ENCODE assay signal across 12 cellular contexts in genomic region chr19:934197-934840, GRCh38. TPM values are rescaled to one million over a fixed set of nuclear protein-coding genes. Genes with fewer than 3 reads are reported as not detected.
A peak's percentile ranks its signal among the peaks of the same experiment; 100 is the strongest.
DNase-seq lines count a peak whose midpoint lies in the region; ATAC-seq, FAIRE-seq and TF ChIP-seq lines count a peak whose summit lies in the region.
"Had no signal": no experiment of that assay in that cellular context is flagged by ENCODE, and none has a peak within 500 bp of the region (broad histone marks: within the 10 kb centered on the region; RNA-seq: fewer than 3 reads in every experiment).

No MANE protein-coding gene starts in this region.

- H3K4me2 ChIP-seq in H1 (ENCODE audit: insufficient read depth in 1 of 2, low read depth in 2 of 2, low read length in 2 of 2): no peak overlapping the region

- H4K20me1 ChIP-seq in H1 (replicated peaks in 1 of 2; ENCODE audit: control insufficient read depth in 1 of 2, insufficient read depth in 2 of 2, low read length in 2 of 2): peaks cover 3 to 19% of the 10 kb centered on the region in 2 experiments

- H4K8ac ChIP-seq in H1 (ENCODE audit: extremely low read depth, insufficient read depth, low read length): no peak overlapping the region

- H3K18ac ChIP-seq in H1 (ENCODE audit: extremely low read depth, low read length): no peak overlapping the region

- H2BK120ac ChIP-seq in H1 (replicated peaks; ENCODE audit: low read depth, low read length): no peak overlapping the region

- no peak for TF ChIP-seq POLR2A in H1 (IDR thresholded peaks at IDR 0.05; ENCODE audit: control extremely low read depth in 1 of 2, low read depth in 2 of 2, low read length in 2 of 2)

- no peak for TF ChIP-seq EP300 in H1 (IDR thresholded peaks at IDR 0.05; ENCODE audit: borderline replicate concordance in 1 of 2, low read depth in 2 of 2, low read length in 2 of 2)

- POLR2A ChIA-PET in H1 (lab: Charles Lee; ENCODE audit: partially characterized antibody) (interaction anchor here (0.8 to 2.6 kb wide), 2 partner anchors 10 to 92 kb away, joined by 3 to 9 read pairs; partner anchors contain the start of gene CNN2), Caco-2 (lab: Charles Lee) (no interaction called here)

- no peak overlapping the region for H3K27ac Mint-ChIP-seq in glutamatergic neuron (ENCODE audit: unreplicated experiment)
- no peak overlapping the region for H3K27ac Mint-ChIP-seq in Caco-2 (ENCODE audit: unreplicated experiment)
- H3K27ac Mint-ChIP-seq: natural killer cell treated with Interleukin-12 subunit alpha and Interleukin-12 subunit beta and Interleukin-15 and Interleukin-18, amount 100 ng/mL, for 72 hours had no signal

- H3K27me3 ChIP-seq in cardiac muscle cell (no peaks in the 10 kb centered on the region), H1 (replicated peaks in 1 of 4; ENCODE audit: control insufficient read depth in 3 of 4, extremely low read depth in 1 of 4, insufficient read depth in 3 of 4, low read length in 3 of 4) (no peaks in the 10 kb centered on the region), neutrophil (no peaks in the 10 kb centered on the region), upper lobe of right lung (no peaks in the 10 kb centered on the region), Caco-2 (replicated peaks; ENCODE audit: control insufficient read depth, insufficient read depth, low read length) (no peaks in the 10 kb centered on the region)

- 93% methylated on average over 26 of the region's 29 CpGs; no CpG with 5 or more reads in 1 of the 2 experiments for WGBS in H1 (ENCODE audit: extremely low coverage in 1 of 2, insufficient coverage in 1 of 2, insufficient read length in 1 of 2, insufficient replicate concordance in 2 of 2, low coverage in 1 of 2, low lambda C conversion rate in 2 of 2, missing lambda C conversion rate in 1 of 2), 2 experiments

- TF ChIP-seq CTCF in cardiac muscle cell (IDR thresholded peaks at IDR 0.05; ENCODE audit: low read depth, low read length) (no peak), H1 (IDR thresholded peaks at IDR 0.05; ENCODE audit: control extremely low read depth in 1 of 3, insufficient read depth in 1 of 3, low read depth in 1 of 3, low read length in 3 of 3) (no peak), neutrophil (IDR thresholded peaks at IDR 0.05) (no peak), upper lobe of right lung (IDR thresholded peaks at IDR 0.05) (no peak), glutamatergic neuron (IDR thresholded peaks at IDR 0.05; ENCODE audit: partially characterized antibody, unreplicated experiment) (no peak), Caco-2 (IDR thresholded peaks at IDR 0.05; ENCODE audit: insufficient read depth in 1 of 2, low read depth in 1 of 2, low read length in 1 of 2, severe bottlenecking in 1 of 2, unreplicated experiment in 1 of 2) (no peak)

- intact Hi-C loops in left cardiac atrium (cut with DNase I) (no loop called here), upper lobe of right lung (cut with DNase I) (no loop called here), Caco-2 (cut with micrococcal nuclease; ENCODE audit: unreplicated experiment) (no loop called here)

- no peak overlapping the region for H3K23ac ChIP-seq in H1 (ENCODE audit: insufficient read length)

- H3K27ac ChIP-seq in cardiac muscle cell (peak overlapping the region; percentile 84), H1 (ENCODE audit: low read depth, low read length) (peak overlapping the region; percentile 58; the same call in 1 of the 2 replicates), neutrophil (peak overlapping the region; percentile 82), upper lobe of right lung (peak overlapping the region; percentile 72)

- H2BK5ac ChIP-seq in H1 (ENCODE audit: low read depth, low read length): 0 out of 2 replicates have a peak overlapping the region, but pooled peaks have one; percentile 44

- TF ChIP-seq RAD21 in H1 (IDR thresholded peaks at IDR 0.05 in 1 of 2, conservative IDR thresholded peaks at IDR 0.05 in 1 of 2; ENCODE audit: low read depth in 2 of 2, low read length in 2 of 2): no peak

- H3K23me2 ChIP-seq in H1 (ENCODE audit: low read depth, low read length): no peaks in the 10 kb centered on the region

- no peak overlapping the region for H2AK5ac ChIP-seq in H1 (ENCODE audit: low read depth, low read length)

- no peak overlapping the region for H3K4me3 Mint-ChIP-seq in glutamatergic neuron (ENCODE audit: unreplicated experiment)
- H3K4me3 Mint-ChIP-seq in Caco-2 (ENCODE audit: unreplicated experiment): no peak overlapping the region
- H3K4me3 Mint-ChIP-seq: natural killer cell treated with Interleukin-12 subunit alpha and Interleukin-12 subunit beta and Interleukin-15 and Interleukin-18, amount 100 ng/mL, for 72 hours had no signal

- no peak overlapping the region for H2AFZ ChIP-seq in H1 (ENCODE audit: low read length)

- peaks cover 0 to 57% of the 10 kb centered on the region in 2 experiments; a peak in 3 of 4 replicates for H3K79me2 ChIP-seq in H1 (ENCODE audit: control insufficient read depth in 1 of 2, insufficient read depth in 2 of 2, low read length in 2 of 2)

- no peak overlapping the region for H4K5ac ChIP-seq in H1 (ENCODE audit: insufficient read length, low read depth, low read length)

- no peak overlapping the region for H3K56ac ChIP-seq in H1 (replicated peaks; ENCODE audit: insufficient read length, low read depth, low read length)

- no TSS peak for BruUV-seq in Caco-2 (replicated peaks; lab: Mats Ljungman, UMichigan)

- ATAC-seq in left cardiac atrium: no peak
- no peak for ATAC-seq in upper lobe of right lung
- ATAC-seq: natural killer cell treated with Interleukin-12 subunit alpha and Interleukin-12 subunit beta and Interleukin-15 and Interleukin-18, amount 100 ng/mL, for 72 hours; stimulated activated naive CD8-positive, alpha-beta T cell treated with anti-CD3 and anti-CD28 coated beads, Interleukin-15, Interleukin-2, amounts not matched to agents 100 U/mL and 50 U/mL, for 24 hours had no signal

- peaks cover 8% of the 10 kb centered on the region for H3K4me1 ChIP-seq in cardiac muscle cell (ENCODE audit: low read depth)
- peaks cover 0 to 16% (median 4%) of the 10 kb centered on the region in 4 experiments; a peak in 4 of 7 replicates for H3K4me1 ChIP-seq in H1 (replicated peaks in 1 of 4; ENCODE audit: control insufficient read depth in 3 of 4, insufficient read depth in 4 of 4, low read length in 3 of 4)
- peaks cover 65 to 79% of the 10 kb centered on the region in 2 experiments for H3K4me1 ChIP-seq in neutrophil (ENCODE audit: control insufficient read depth in 1 of 2, insufficient read depth in 1 of 2, low read depth in 1 of 2, low read length in 1 of 2)
- H3K4me1 ChIP-seq in upper lobe of right lung: peaks cover 35% of the 10 kb centered on the region
- peaks cover 14% of the 10 kb centered on the region for H3K4me1 ChIP-seq in Caco-2

- H3K14ac ChIP-seq in H1 (ENCODE audit: insufficient read length): no peak overlapping the region

- H3K4me3 ChIP-seq in cardiac muscle cell: no peak overlapping the region
- H3K4me3 ChIP-seq in H1 (ENCODE audit: extremely low read depth in 1 of 4, insufficient read depth in 2 of 4, low read depth in 3 of 4, low read length in 4 of 4): no peak overlapping the region
- H3K4me3 ChIP-seq in neutrophil (ENCODE audit: low read depth in 1 of 2, low read length in 1 of 2): peak overlapping the region; percentile 24 to 33
- H3K4me3 ChIP-seq in upper lobe of right lung: no peak overlapping the region
- H3K4me3 ChIP-seq in Caco-2 (ENCODE audit: low read depth, low read length): no peak overlapping the region

- H2BK20ac ChIP-seq in H1 (ENCODE audit: low read length): no peak overlapping the region

- H3K36me3 Mint-ChIP-seq in glutamatergic neuron (ENCODE audit: unreplicated experiment) (peaks cover 4% of the 10 kb centered on the region), Caco-2 (ENCODE audit: insufficient read depth, unreplicated experiment) (peaks cover 96% of the 10 kb centered on the region)

- FAIRE-seq in H1 (lab: Jason Lieb, UNC): no peak

- CTCF ChIA-PET in H1 (lab: Charles Lee; ENCODE audit: partially characterized antibody): interaction anchor here (0.5 to 2.5 kb wide), 4 partner anchors 9 to 80 kb away, joined by 3 to 11 read pairs (median 3); no protein-coding TSS in a partner anchor
- CTCF ChIA-PET in Caco-2 (lab: Charles Lee): no interaction called here

- DNase-seq in cardiac muscle cell (ENCODE audit: low read depth in 1 of 2, low spot score in 1 of 2) (no peak), left cardiac atrium (no peak), H1 (ENCODE audit: low read depth in 1 of 2, low spot score in 2 of 2) (no peak), upper lobe of right lung (no peak), glutamatergic neuron (no peak), Caco-2 (no peak), NCI-H1694 (lab: John Stamatoyannopoulos, UW) (no peak)
- DNase-seq: ACHN; NCI-H2227 treated with DMSO at 0.1 percent for 48 hours; stimulated activated naive CD8-positive, alpha-beta T cell treated with anti-CD3 and anti-CD28 coated beads, Interleukin-15, Interleukin-2, amounts not matched to agents 100 U/mL and 50 U/mL, for 24 hours had no signal

- no peak overlapping the region for H3K4ac ChIP-seq in H1 (replicated peaks; ENCODE audit: insufficient read length, low read depth, low read length)

- no peak overlapping the region for H3K9ac ChIP-seq in H1 (replicated peaks in 1 of 4; ENCODE audit: extremely low read depth in 1 of 4, low read depth in 3 of 4, low read length in 3 of 4)

- H2BK12ac ChIP-seq in H1 (ENCODE audit: low read depth, low read length): no peak overlapping the region

- H3K36me3 ChIP-seq in cardiac muscle cell: peaks cover 20% of the 10 kb centered on the region
- H3K36me3 ChIP-seq in H1 (ENCODE audit: control insufficient read depth in 2 of 4, insufficient read depth in 4 of 4, low read length in 3 of 4): peaks cover 3 to 19% (median 12%) of the 10 kb centered on the region in 4 experiments; a peak in 7 of 8 replicates
- H3K36me3 ChIP-seq in neutrophil: peaks cover 77% of the 10 kb centered on the region
- H3K36me3 ChIP-seq in upper lobe of right lung: peaks cover 8% of the 10 kb centered on the region
- H3K36me3 ChIP-seq in Caco-2 (ENCODE audit: control insufficient read depth, insufficient read depth, low read length): peaks cover 5% of the 10 kb centered on the region

- no peak overlapping the region for H4K91ac ChIP-seq in H1 (replicated peaks; ENCODE audit: insufficient read length, low read length)

- H3K27me3 Mint-ChIP-seq in glutamatergic neuron (ENCODE audit: unreplicated experiment): peaks cover 12% of the 10 kb centered on the region
- no peaks in the 10 kb centered on the region for H3K27me3 Mint-ChIP-seq in Caco-2 (ENCODE audit: insufficient read depth, unreplicated experiment)

- H3K4me1 Mint-ChIP-seq in glutamatergic neuron (ENCODE audit: low read depth, unreplicated experiment) (peaks cover 14% of the 10 kb centered on the region), Caco-2 (ENCODE audit: low read depth, unreplicated experiment) (no peaks in the 10 kb centered on the region)

- H3K79me1 ChIP-seq in H1 (ENCODE audit: low read depth, low read length): peaks cover 5% of the 10 kb centered on the region

- H3K9me3 Mint-ChIP-seq in glutamatergic neuron (ENCODE audit: unreplicated experiment) (peaks cover 8% of the 10 kb centered on the region), Caco-2 (ENCODE audit: unreplicated experiment) (no peaks in the 10 kb centered on the region)

- no peaks in the 10 kb centered on the region for H3K9me3 ChIP-seq in cardiac muscle cell (ENCODE audit: low read depth)
- no peaks in the 10 kb centered on the region for H3K9me3 ChIP-seq in H1 (ENCODE audit: insufficient read depth in 2 of 2, low read depth in 1 of 2, low read length in 1 of 2)
- H3K9me3 ChIP-seq in neutrophil: no peaks in the 10 kb centered on the region
- H3K9me3 ChIP-seq in upper lobe of right lung: no peaks in the 10 kb centered on the region
- H3K9me3 ChIP-seq in Caco-2: no peaks in the 10 kb centered on the region

- no peak overlapping the region for H2BK15ac ChIP-seq in H1 (ENCODE audit: low read length)

RNA-seq across cellular contexts. Expression of gene ARID3A, which starts 8.5 kb away (rescaled TPM):
- total RNA-seq in cardiac muscle cell: 59.7 and 62.3 TPM in 2 replicates
- 39.1 and 48.7 TPM in 2 replicates for polyA plus RNA-seq in cardiac muscle cell
- 1 to 10 TPM; 5.3 to 5.8 TPM for total RNA-seq in left cardiac atrium
- 77.4 and 78.4 TPM in 2 replicates for total RNA-seq in H1 (2021; fragmentation: NEBNext Ultra II Directional; extraction: Animal tissue kit (Norgen Biotek cat#: 25700))
- polyA plus RNA-seq in H1 (2011; rRNA removed): 40.5 and 59.3 TPM in 2 replicates
- 36.7 TPM for polyA plus RNA-seq in H1 (2011; cell fraction: cytosol; rRNA removed)
- 81.3 TPM for polyA plus RNA-seq in H1 (2011; cell fraction: nucleus; rRNA removed)
- polyA plus RNA-seq in H1 (2012, experiment 1 of 2): 54.1 to 64.5 TPM (median 58.9 TPM) in 4 replicates
- 42.7 TPM for polyA plus RNA-seq in H1 (2012, experiment 2 of 2)
- 56.0 TPM for polyA plus RNA-seq in H1 (2013, experiment 1 of 2)
- 52.3 TPM for polyA plus RNA-seq in H1 (2013, experiment 2 of 2)
- polyA minus RNA-seq in H1 (2011; rRNA and poly(A)+ RNA removed): 69.0 and 86.2 TPM in 2 replicates
- 101 TPM for polyA minus RNA-seq in H1 (2011; cell fraction: cytosol; rRNA and poly(A)+ RNA removed)
- 66.4 TPM for polyA minus RNA-seq in H1 (2011; cell fraction: nucleus; rRNA and poly(A)+ RNA removed)
- 16.1 TPM for total RNA-seq in upper lobe of right lung
- total RNA-seq in glutamatergic neuron (ENCODE audit: unreplicated experiment): 148 TPM
- total RNA-seq in Caco-2 (2022): 217 and 239 TPM in 2 replicates

RNA-seq across cellular contexts. Expression of gene KISS1R, which starts 17.2 kb away (rescaled TPM):
- total RNA-seq in cardiac muscle cell: 0.46 and 1.2 TPM in 2 replicates
- polyA plus RNA-seq in cardiac muscle cell: 1.9 and 3.2 TPM in 2 replicates
- not detected for total RNA-seq in left cardiac atrium
- 2.3 and 2.6 TPM in 2 replicates for total RNA-seq in H1 (2021; fragmentation: NEBNext Ultra II Directional; extraction: Animal tissue kit (Norgen Biotek cat#: 25700))
- 2.7 and 5.1 TPM in 2 replicates for polyA plus RNA-seq in H1 (2011; rRNA removed)
- polyA plus RNA-seq in H1 (2011; cell fraction: cytosol; rRNA removed): 3.4 TPM
- polyA plus RNA-seq in H1 (2011; cell fraction: nucleus; rRNA removed): 10.4 TPM
- polyA plus RNA-seq in H1 (2012, experiment 1 of 2): 1.2 to 2.3 TPM (median 1.8 TPM) in 4 replicates
- 1.5 TPM for polyA plus RNA-seq in H1 (2012, experiment 2 of 2)
- 3.0 TPM for polyA plus RNA-seq in H1 (2013, experiment 1 of 2)
- 2.4 TPM for polyA plus RNA-seq in H1 (2013, experiment 2 of 2)
- 0.32 and 0.68 TPM in 2 replicates for polyA minus RNA-seq in H1 (2011; rRNA and poly(A)+ RNA removed)
- 0.88 TPM for polyA minus RNA-seq in H1 (2011; cell fraction: cytosol; rRNA and poly(A)+ RNA removed)
- polyA minus RNA-seq in H1 (2011; cell fraction: nucleus; rRNA and poly(A)+ RNA removed): 0.80 TPM
- total RNA-seq in upper lobe of right lung: not detected
- not detected for total RNA-seq in glutamatergic neuron (ENCODE audit: unreplicated experiment)
- total RNA-seq in Caco-2 (2022): 13.0 and 16.6 TPM in 2 replicates

RNA-seq across cellular contexts. Expression of gene R3HDM4, which starts 21.3 kb away (rescaled TPM):
- total RNA-seq in cardiac muscle cell (60.3 and 66.2 TPM in 2 replicates), left cardiac atrium (10 to 100 TPM; 18.3 to 31.6 TPM), upper lobe of right lung (50.7 TPM), glutamatergic neuron (ENCODE audit: unreplicated experiment) (61.9 TPM), Caco-2 (2022) (57.7 and 60.4 TPM in 2 replicates)
- polyA plus RNA-seq in cardiac muscle cell (82.1 and 86.7 TPM in 2 replicates), H1 (2011; rRNA removed) (102 and 151 TPM in 2 replicates)
- total RNA-seq in H1 (2021; fragmentation: NEBNext Ultra II Directional; extraction: Animal tissue kit (Norgen Biotek cat#: 25700)): 76.1 and 76.8 TPM in 2 replicates
- 65.9 TPM for polyA plus RNA-seq in H1 (2011; cell fraction: cytosol; rRNA removed)
- polyA plus RNA-seq in H1 (2011; cell fraction: nucleus; rRNA removed): 119 TPM
- 45.6 to 106 TPM (median 70.3 TPM) in 4 replicates for polyA plus RNA-seq in H1 (2012, experiment 1 of 2)
- polyA plus RNA-seq in H1 (2012, experiment 2 of 2): 76.6 TPM
- 118 TPM for polyA plus RNA-seq in H1 (2013, experiment 1 of 2)
- polyA plus RNA-seq in H1 (2013, experiment 2 of 2): 105 TPM
- polyA minus RNA-seq in H1 (2011; rRNA and poly(A)+ RNA removed): 24.5 and 26.8 TPM in 2 replicates
- polyA minus RNA-seq in H1 (2011; cell fraction: cytosol; rRNA and poly(A)+ RNA removed): 31.3 TPM
- polyA minus RNA-seq in H1 (2011; cell fraction: nucleus; rRNA and poly(A)+ RNA removed): 24.6 TPM

RNA-seq across cellular contexts. Expression of gene RNU6-9, which starts 41.0 kb away (rescaled TPM):
- total RNA-seq in cardiac muscle cell (not detected in 2 replicates), left cardiac atrium (not detected), upper lobe of right lung (not detected), glutamatergic neuron (ENCODE audit: unreplicated experiment) (not detected), Caco-2 (2022) (not detected in 2 replicates)
- polyA plus RNA-seq in cardiac muscle cell (not detected in 2 replicates), H1 (2011; rRNA removed) (not detected in 2 replicates)
- not detected in 2 replicates for total RNA-seq in H1 (2021; fragmentation: NEBNext Ultra II Directional; extraction: Animal tissue kit (Norgen Biotek cat#: 25700))
- not detected for polyA plus RNA-seq in H1 (2011; cell fraction: cytosol; rRNA removed)
- polyA plus RNA-seq in H1 (2011; cell fraction: nucleus; rRNA removed): not detected
- not detected in 4 replicates for polyA plus RNA-seq in H1 (2012, experiment 1 of 2)
- polyA plus RNA-seq in H1 (2012, experiment 2 of 2): not detected
- polyA plus RNA-seq in H1 (2013, experiment 1 of 2): not detected
- not detected for polyA plus RNA-seq in H1 (2013, experiment 2 of 2)
- polyA minus RNA-seq in H1 (2011; rRNA and poly(A)+ RNA removed): under 0.01 TPM in 1 of 2 replicates, not detected in the other
- polyA minus RNA-seq in H1 (2011; cell fraction: cytosol; rRNA and poly(A)+ RNA removed): not detected
- not detected for polyA minus RNA-seq in H1 (2011; cell fraction: nucleus; rRNA and poly(A)+ RNA removed)
- total RNA-seq: natural killer cell treated with Interleukin-12 subunit alpha and Interleukin-12 subunit beta and Interleukin-15 and Interleukin-18, amount 100 ng/mL, for 72 hours had no signal

RNA-seq across cellular contexts. Expression of gene MED16, which starts 41.3 kb away (rescaled TPM):
- total RNA-seq in cardiac muscle cell (61.9 and 67.2 TPM in 2 replicates), left cardiac atrium (10 to 100 TPM; 25.4 to 27.4 TPM), upper lobe of right lung (51.8 TPM), glutamatergic neuron (ENCODE audit: unreplicated experiment) (65.0 TPM), Caco-2 (2022) (64.3 and 69.1 TPM in 2 replicates)
- polyA plus RNA-seq in cardiac muscle cell (104 and 145 TPM in 2 replicates), H1 (2011; rRNA removed) (67.2 and 134 TPM in 2 replicates)
- 51.0 and 55.9 TPM in 2 replicates for total RNA-seq in H1 (2021; fragmentation: NEBNext Ultra II Directional; extraction: Animal tissue kit (Norgen Biotek cat#: 25700))
- polyA plus RNA-seq in H1 (2011; cell fraction: cytosol; rRNA removed): 48.2 TPM
- polyA plus RNA-seq in H1 (2011; cell fraction: nucleus; rRNA removed): 64.8 TPM
- 29.8 to 51.8 TPM (median 46.8 TPM) in 4 replicates for polyA plus RNA-seq in H1 (2012, experiment 1 of 2)
- 56.1 TPM for polyA plus RNA-seq in H1 (2012, experiment 2 of 2)
- 21.0 TPM for polyA plus RNA-seq in H1 (2013, experiment 1 of 2)
- 20.8 TPM for polyA plus RNA-seq in H1 (2013, experiment 2 of 2)
- polyA minus RNA-seq in H1 (2011; rRNA and poly(A)+ RNA removed): 22.8 and 26.1 TPM in 2 replicates
- 72.5 TPM for polyA minus RNA-seq in H1 (2011; cell fraction: cytosol; rRNA and poly(A)+ RNA removed)
- 38.6 TPM for polyA minus RNA-seq in H1 (2011; cell fraction: nucleus; rRNA and poly(A)+ RNA removed)

Comparison
In these comparisons a context has a peak if more than half of its experiments do, and no peak if none do; other contexts are left out.
1. H3K4me3 ChIP-seq: peak in neutrophil (2 of 2); none in cardiac muscle cell (single experiment), H1 (0 of 4), upper lobe of right lung (single experiment) and Caco-2 (single experiment).
2. Peak in every context shown above with its lines, with median percentiles within 50 percentile points of each other: H3K27ac ChIP-seq.